In the genomic region with DNA sequence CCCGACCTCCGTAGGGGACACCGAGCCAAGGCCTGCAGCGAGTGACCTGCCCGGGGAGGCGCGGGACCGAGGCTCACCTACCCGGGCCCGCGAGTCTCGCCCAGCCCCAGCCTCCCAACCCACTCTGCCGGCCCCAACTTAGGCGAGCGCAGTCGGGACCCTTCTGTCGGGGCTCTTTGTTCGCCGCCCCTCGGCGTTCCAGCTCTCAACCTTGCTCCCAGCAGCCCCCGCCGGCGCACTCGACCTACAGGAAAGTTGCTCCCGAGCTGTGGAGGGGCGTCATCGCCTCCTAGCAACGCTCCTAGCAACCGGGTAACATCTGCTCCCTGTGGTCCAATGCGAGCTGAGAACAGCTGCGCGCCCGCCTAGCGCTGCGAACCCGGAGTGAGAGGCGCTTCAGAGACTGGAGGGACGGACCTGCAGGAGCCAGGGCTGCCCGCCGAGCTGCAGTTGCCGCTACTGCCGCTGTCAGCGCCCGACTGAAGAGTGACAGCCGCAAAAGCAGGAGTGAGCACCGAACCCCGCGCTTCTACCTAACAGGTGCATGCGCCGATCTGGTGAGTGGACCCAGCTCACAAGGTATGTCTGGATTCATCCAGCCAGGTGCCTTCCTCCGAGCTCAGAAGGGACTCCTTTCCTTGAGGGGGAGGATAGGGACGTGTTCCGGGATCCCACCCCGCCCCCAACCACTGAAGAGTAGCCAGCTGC, we compare ENCODE assay signal across 1 cellular context.
TF ChIP-seq lines count a peak whose summit lies in the region.

No MANE protein-coding gene starts in this region.

TF ChIP-seq in K562, 482 proteins besides CTCF, POLR2A, EP300 and RAD21 (continued from another document):
- TF ChIP-seq DMBX1 (CRISPR knock-in tag; IDR thresholded peaks at IDR 0.05; ENCODE audit: borderline replicate concordance), result no peak
- TF ChIP-seq SRSF7 (optimal IDR thresholded peaks at IDR 0.05; ENCODE audit: low read depth, low read length), result no peak
- peak; percentile 49 for TF ChIP-seq RFX1 (IDR thresholded peaks at IDR 0.05)
TF ChIP-seq in K562: peak in this region for 1.
